ENCODE assay signal across 2 cellular contexts in the genomic region with DNA sequence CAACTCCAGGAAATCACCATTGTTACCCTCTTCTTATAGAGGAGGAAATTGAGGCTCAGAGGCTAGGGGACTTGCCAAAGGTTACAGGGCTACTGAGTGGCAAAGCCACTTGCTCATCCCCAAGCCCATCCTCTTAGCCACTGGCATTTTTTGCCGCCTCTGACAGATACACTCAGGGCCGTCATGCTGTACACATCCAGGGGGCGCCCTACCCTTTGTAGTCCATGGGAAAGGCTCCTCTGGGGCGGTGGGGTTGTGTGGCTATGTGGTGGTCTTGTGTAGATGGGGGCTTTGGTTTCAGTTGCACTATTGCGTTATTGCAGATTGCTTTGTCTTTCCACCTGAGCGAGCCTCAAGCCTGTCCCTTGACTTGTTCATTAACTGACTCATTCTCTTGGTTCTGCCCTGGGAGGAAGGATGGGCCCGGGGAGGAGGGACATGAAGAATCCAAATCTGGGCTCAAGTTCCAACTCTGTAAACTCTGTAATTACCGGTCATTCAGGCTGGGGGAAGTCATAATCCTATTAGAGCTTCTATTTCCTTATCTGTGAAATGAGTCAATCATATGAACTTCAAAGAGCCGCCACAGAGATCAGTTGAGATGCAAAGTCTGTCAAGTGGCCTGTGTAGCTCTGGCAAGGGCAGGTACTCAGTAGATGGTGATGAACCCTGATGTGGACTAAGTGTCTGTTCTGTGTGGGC.
TF ChIP-seq lines count a peak whose summit lies in the region.

No MANE protein-coding gene starts in this region.

TF ChIP-seq in HEK293, 187 proteins besides CTCF, POLR2A, EP300 and RAD21 (continued from another document):
- TF ChIP-seq, protein P1, sequence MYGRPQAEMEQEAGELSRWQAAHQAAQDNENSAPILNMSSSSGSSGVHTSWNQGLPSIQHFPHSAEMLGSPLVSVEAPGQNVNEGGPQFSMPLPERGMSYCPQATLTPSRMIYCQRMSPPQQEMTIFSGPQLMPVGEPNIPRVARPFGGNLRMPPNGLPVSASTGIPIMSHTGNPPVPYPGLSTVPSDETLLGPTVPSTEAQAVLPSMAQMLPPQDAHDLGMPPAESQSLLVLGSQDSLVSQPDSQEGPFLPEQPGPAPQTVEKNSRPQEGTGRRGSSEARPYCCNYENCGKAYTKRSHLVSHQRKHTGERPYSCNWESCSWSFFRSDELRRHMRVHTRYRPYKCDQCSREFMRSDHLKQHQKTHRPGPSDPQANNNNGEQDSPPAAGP (tag by site-specific recombination; IDR thresholded peaks at IDR 0.05): 0 out of 2 replicates have a peak, but pooled peaks have one; percentile 50
- TF ChIP-seq ZNF600 (tag by site-specific recombination; IDR thresholded peaks at IDR 0.05) (0 out of 2 replicates have a peak, but pooled peaks have one; percentile 33), ZNF596 (tag by site-specific recombination; IDR thresholded peaks at IDR 0.05) (no peak), ZNF26 (tag by site-specific recombination; IDR thresholded peaks at IDR 0.05) (no peak), TCF7L2 (IDR thresholded peaks at IDR 0.05; ENCODE audit: borderline replicate concordance, low read depth, low read length) (peak; percentile 95), KLF7 (tag by site-specific recombination; IDR thresholded peaks at IDR 0.05; ENCODE audit: borderline replicate concordance) (no peak)

TF ChIP-seq in WTC11, 78 proteins besides CTCF, POLR2A, EP300 and RAD21 (continued from another document):
- no peak for TF ChIP-seq ATF2 (CRISPR knock-in tag; IDR thresholded peaks at IDR 0.05; ENCODE audit: borderline replicate concordance, low read depth)
- no peak for TF ChIP-seq USF2 (CRISPR knock-in tag; IDR thresholded peaks at IDR 0.05)
- TF ChIP-seq NR1H2 (CRISPR knock-in tag; IDR thresholded peaks at IDR 0.05): no peak
- TF ChIP-seq NFE2L1 (CRISPR knock-in tag; IDR thresholded peaks at IDR 0.05): no peak
- no peak for TF ChIP-seq TCF7 (CRISPR knock-in tag; IDR thresholded peaks at IDR 0.05; ENCODE audit: low read depth)
- no peak for TF ChIP-seq MYBL2 (CRISPR knock-in tag; IDR thresholded peaks at IDR 0.05)
- TF ChIP-seq ZNF416 (CRISPR knock-in tag; IDR thresholded peaks at IDR 0.05): no peak
- no peak for TF ChIP-seq ZNF232 (CRISPR knock-in tag; IDR thresholded peaks at IDR 0.05)
